30 cellular contexts compared by ENCODE assay signal in the genomic region with DNA sequence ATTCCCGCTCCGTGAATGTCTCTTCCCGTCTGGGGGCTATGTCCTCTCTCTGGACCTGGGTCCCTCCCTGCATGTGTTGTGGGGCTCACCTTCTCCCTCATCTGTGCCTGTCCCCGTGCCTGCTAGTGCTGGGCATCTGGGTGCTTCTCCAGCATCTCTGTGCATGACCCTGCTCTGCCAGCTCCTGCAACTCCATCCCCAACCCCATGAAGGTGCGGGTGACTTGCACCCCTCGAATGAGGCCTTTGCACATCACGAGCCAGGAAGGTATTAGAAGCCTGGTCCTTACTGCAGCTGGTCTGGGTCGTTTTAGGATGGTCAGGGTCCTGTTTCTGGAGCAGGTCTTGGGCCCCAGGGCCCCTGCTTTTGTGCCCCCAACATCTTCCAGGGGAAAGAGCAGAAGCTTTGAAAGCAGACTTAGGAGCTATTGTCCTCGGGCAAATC.
"Had no signal": no experiment of that assay in that cellular context is flagged by ENCODE, and none has a peak within 500 bp of the region (broad histone marks: within the 10 kb centered on the region; RNA-seq: fewer than 3 reads in every experiment).

No MANE protein-coding gene starts in this region.

- ATAC-seq: activated CD8-positive, alpha-beta T cell treated with anti-CD3 and anti-CD28 coated beads for 36 hours; activated naive CD4-positive, alpha-beta T cell treated with anti-CD3 and anti-CD28 coated beads, Interleukin-2, amount 50 U/mL, for 72 hours; body of pancreas; K562 had no signal

- H3K4me1 ChIP-seq: adrenal gland, body of pancreas, breast epithelium had no signal

- H3K9me3 Mint-ChIP-seq: activated CD8-positive, alpha-beta T cell treated with anti-CD3 and anti-CD28 coated beads for 36 hours; activated naive CD4-positive, alpha-beta T cell treated with anti-CD3 and anti-CD28 coated beads for 36 hours; activated naive CD4-positive, alpha-beta T cell treated with anti-CD3 and anti-CD28 coated beads, Interleukin-2, amount 50 U/mL, for 72 hours; activated T-cell treated with anti-CD3 and anti-CD28 coated beads, Interleukin-2, amount 50 U/mL, for 24 hours had no signal

- H3K27ac ChIP-seq: adrenal gland, body of pancreas, breast epithelium, PC-9, RWPE1, SJCRH30, SK-N-MC, WERI-Rb-1 had no signal

- H3K27me3 Mint-ChIP-seq: activated CD8-positive, alpha-beta T cell treated with anti-CD3 and anti-CD28 coated beads for 36 hours; activated T-cell treated with anti-CD3 and anti-CD28 coated beads, Interleukin-2, amount 50 U/mL, for 24 hours had no signal

- H3K4me3 ChIP-seq: adrenal gland, body of pancreas, breast epithelium, K562, PC-9, SJCRH30, SK-N-MC had no signal

- H3K4me3 Mint-ChIP-seq: activated CD8-positive, alpha-beta T cell treated with anti-CD3 and anti-CD28 coated beads for 36 hours; activated naive CD4-positive, alpha-beta T cell treated with anti-CD3 and anti-CD28 coated beads for 36 hours; activated T-cell treated with anti-CD3 and anti-CD28 coated beads, Interleukin-2, amount 50 U/mL, for 24 hours had no signal

- H3K27ac Mint-ChIP-seq: activated CD8-positive, alpha-beta T cell treated with anti-CD3 and anti-CD28 coated beads for 36 hours; activated naive CD4-positive, alpha-beta T cell treated with anti-CD3 and anti-CD28 coated beads for 36 hours; activated naive CD4-positive, alpha-beta T cell treated with anti-CD3 and anti-CD28 coated beads, Interleukin-2, amount 50 U/mL, for 72 hours; activated T-cell treated with anti-CD3 and anti-CD28 coated beads, Interleukin-2, amount 50 U/mL, for 24 hours had no signal

- H3K36me3 ChIP-seq: breast epithelium, SJCRH30 had no signal

- DNase-seq: activated CD4-positive, alpha-beta T cell treated with anti-CD3 and anti-CD28 coated beads for 1 hour; activated CD4-positive, alpha-beta T cell treated with anti-CD3 and anti-CD28 coated beads for 48 hours; activated CD4-positive, CD25-positive, alpha-beta regulatory T cell; activated CD8-positive, alpha-beta T cell treated with anti-CD3 and anti-CD28 coated beads for 36 hours; activated gamma-delta T cell treated with Interleukin-2 at 50 U/mL for 16 hours; activated naive CD4-positive, alpha-beta T cell treated with anti-CD3 and anti-CD28 coated beads for 36 hours; activated T-cell treated with anti-CD3 and anti-CD28 coated beads, Interleukin-2, amount 50 U/mL, for 24 hours; body of pancreas; caudate nucleus; NCI-H1092 treated with DMSO at 0.1 percent for 48 hours; NCI-H1417; NCI-H146; NCI-H187; NCI-H2029 treated with DMSO at 0.1 percent for 48 hours; NCI-H2107; NCI-H2171; NCI-H510A; NCI-H526; NCI-H748 treated with DMSO at 0.1 percent for 48 hours; PC-9; Right ventricle myocardium superior; SJCRH30; T1000; WERI-Rb-1 had no signal

- H3K9me3 ChIP-seq: adrenal gland, body of pancreas, breast epithelium, SJCRH30 had no signal

- H3K27me3 ChIP-seq: adrenal gland, body of pancreas, breast epithelium, SJCRH30 had no signal
